ENCODE assay signal across 16 cellular contexts in genomic region chr15:51074926-51075325, GRCh38. TPM values are rescaled to one million over a fixed set of nuclear protein-coding genes. Genes with fewer than 3 reads are reported as not detected.
"Had no signal": no experiment of that assay in that cellular context is flagged by ENCODE, and none has a peak within 500 bp of the region (broad histone marks: within the 10 kb centered on the region; RNA-seq: fewer than 3 reads in every experiment).

No MANE protein-coding gene starts in this region.

- H3K4me1 ChIP-seq: SJSA1 had no signal

- H3K36me3 ChIP-seq: left lung, SJSA1, upper lobe of left lung had no signal

- H3K27ac ChIP-seq: left lung, SJSA1, upper lobe of left lung had no signal

- ATAC-seq: activated naive CD4-positive, alpha-beta T cell treated with anti-CD3 and anti-CD28 coated beads, Interleukin-2, amount 50 U/mL, for 72 hours; left lung; natural killer cell; WTC11 had no signal

- FAIRE-seq: astrocyte, frontal cortex, kidney had no signal

- H3K27me3 ChIP-seq: upper lobe of left lung had no signal

- H3K4me3 ChIP-seq: left lung, SJSA1, upper lobe of left lung had no signal

- H3K9me3 ChIP-seq: left lung, SJSA1, upper lobe of left lung had no signal

- DNase-seq: activated gamma-delta T cell treated with Interleukin-2 at 50 U/mL for 16 hours; activated T-cell treated with anti-CD3 and anti-CD28 coated beads, Interleukin-2, amount 50 U/mL, for 1 hour; cerebellar nuclear complex; kidney; left lung; mammary epithelial cell; natural killer cell; stimulated activated CD4-positive, alpha-beta T cell treated with anti-CD3 and anti-CD28 coated beads, Interleukin-1b, Interleukin-23, amount 100 ng/mL, for 48 hours; T-helper 1 cell; upper lobe of left lung had no signal

RNA-seq across cellular contexts. Expression of gene TNFAIP8L3, which starts 19.8 kb away (rescaled TPM):
- total RNA-seq: epithelial cell of proximal tubule, natural killer cell, SJSA1 had no signal
